Comparison of ENCODE assay signal across 17 cellular contexts in the genomic region with DNA sequence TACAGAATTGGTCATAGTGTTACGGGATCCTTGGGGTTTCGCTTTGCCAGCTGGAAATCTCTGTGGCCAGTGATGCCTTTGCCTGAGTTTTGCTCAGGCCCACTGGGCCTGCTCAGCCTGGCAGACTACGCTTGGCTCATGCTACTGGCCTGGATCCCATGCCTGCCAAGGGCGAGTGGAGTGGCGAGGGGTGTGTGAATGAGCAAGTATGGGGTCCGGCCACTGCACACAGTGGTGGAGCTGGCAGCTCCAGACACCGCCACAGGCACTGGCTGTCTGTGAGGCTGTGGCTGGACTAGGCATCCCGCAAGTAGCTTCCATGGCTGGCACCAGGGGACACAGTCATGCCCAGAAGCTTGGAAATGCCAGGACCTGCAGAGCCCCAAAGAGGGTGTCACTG.
DNase-seq lines count a peak whose midpoint lies in the region; ATAC-seq, FAIRE-seq and TF ChIP-seq lines count a peak whose summit lies in the region.
"Had no signal": no experiment of that assay in that cellular context is flagged by ENCODE, and none has a peak within 500 bp of the region (broad histone marks: within the 10 kb centered on the region; RNA-seq: fewer than 3 reads in every experiment).

No MANE protein-coding gene starts in this region.

- no peak for FAIRE-seq in K562 (lab: Jason Lieb, UNC)

- no peaks in the 10 kb centered on the region for H3K9me1 ChIP-seq in K562 (ENCODE audit: control insufficient read depth, insufficient read depth, low read length)

- no peak for TF ChIP-seq RAD21 in K562 (CRISPR knock-in tag; conservative IDR thresholded peaks at IDR 0.05 in 1 of 2, IDR thresholded peaks at IDR 0.05 in 1 of 2)

- no peak for TF ChIP-seq CTCF in CD14-positive monocyte (IDR thresholded peaks at IDR 0.05)
- TF ChIP-seq CTCF in K562 (IDR thresholded peaks at IDR 0.05 in 2 of 3, conservative IDR thresholded peaks at IDR 0.05 in 1 of 3; ENCODE audit: insufficient read depth in 2 of 3, low read depth in 1 of 3, low read length in 3 of 3): no peak
- TF ChIP-seq CTCF in upper lobe of right lung (IDR thresholded peaks at IDR 0.05): no peak
- no peak for TF ChIP-seq CTCF in nephron progenitor cell (IDR thresholded peaks at IDR 0.05)

- no TSS peak for BruUV-seq in K562 (replicated peaks; lab: Mats Ljungman, UMichigan)

- no peak for TF ChIP-seq EP300 in K562 (IDR thresholded peaks at IDR 0.05; ENCODE audit: low read length)

- H2AFZ ChIP-seq in K562 (ENCODE audit: low read depth, low read length) (no peak overlapping the region), neuronal stem cell (ENCODE audit: low read length) (no peak overlapping the region)
- H2AFZ ChIP-seq: GM23248 had no signal

- peaks cover 64% of the 10 kb centered on the region for H3K4me1 Mint-ChIP-seq in CD14-positive monocyte
- peaks cover under 1% of the 10 kb centered on the region for H3K4me1 Mint-ChIP-seq in nephron progenitor cell
- H3K4me1 Mint-ChIP-seq: CD4-positive, CD25-positive, alpha-beta regulatory T cell had no signal

- H4K91ac ChIP-seq in neuronal stem cell (ENCODE audit: low read depth, low read length, poor library complexity): no peak overlapping the region

- H3K27ac ChIP-seq in K562 (ENCODE audit: extremely low read depth, low read depth, low read length) (no peak overlapping the region), neuronal stem cell (replicated peaks; ENCODE audit: low read length) (no peak overlapping the region), upper lobe of right lung (no peak overlapping the region)
- H3K27ac ChIP-seq: GM23248, SJSA1 had no signal

- peak overlapping the region; percentile 27 for H2BK5ac ChIP-seq in neuronal stem cell (ENCODE audit: low read length)

- no peaks in the 10 kb centered on the region for H3K79me2 ChIP-seq in K562 (ENCODE audit: control insufficient read depth, insufficient read depth, low read length)

- no peak overlapping the region for H2BK120ac ChIP-seq in neuronal stem cell (ENCODE audit: low read depth, low read length)

- H4K20me1 ChIP-seq in K562 (replicated peaks; ENCODE audit: control insufficient read depth, insufficient read depth, low read length): no peaks in the 10 kb centered on the region

- no peak for TF ChIP-seq POLR2A in K562 (conservative IDR thresholded peaks at IDR 0.05)

- no peaks in the 10 kb centered on the region for H3K27me3 ChIP-seq in K562 (ENCODE audit: control insufficient read depth in 2 of 2, insufficient read depth in 2 of 2, low read length in 2 of 2)
- no peaks in the 10 kb centered on the region for H3K27me3 ChIP-seq in neuronal stem cell (ENCODE audit: control insufficient read depth in 3 of 3, insufficient read depth in 3 of 3, low read depth in 1 of 3, low read length in 3 of 3)
- H3K27me3 ChIP-seq in upper lobe of right lung: no peaks in the 10 kb centered on the region
- H3K27me3 ChIP-seq: SJSA1 had no signal

- H2AK5ac ChIP-seq in neuronal stem cell (ENCODE audit: low read depth, low read length): peak overlapping the region; percentile 50

- CTCF ChIA-PET in K562 (lab: Yijun Ruan, JAX; ENCODE audit: low intra/inter-chr PET ratio): no interaction called here

- peak overlapping the region; percentile 19 to 91 (median 80) for H3K27ac Mint-ChIP-seq in CD14-positive monocyte
- no peak overlapping the region for H3K27ac Mint-ChIP-seq in nephron progenitor cell
- H3K27ac Mint-ChIP-seq: CD4-positive, CD25-positive, alpha-beta regulatory T cell had no signal

- H3K23ac ChIP-seq in neuronal stem cell (ENCODE audit: low read depth, low read length, poor library complexity): no peak overlapping the region

- peak overlapping the region; percentile 71 for H3K18ac ChIP-seq in neuronal stem cell (ENCODE audit: low read length)

- peaks cover 3% of the 10 kb centered on the region for H3K79me1 ChIP-seq in neuronal stem cell (ENCODE audit: low read depth, low read length)

- H3K9me3 Mint-ChIP-seq in CD14-positive monocyte (peaks cover 2 to 12% (median 5%) of the 10 kb centered on the region in 7 donors), nephron progenitor cell (peaks cover 6% of the 10 kb centered on the region)

- no peak overlapping the region for H3K4me3 Mint-ChIP-seq in CD14-positive monocyte
- no peak overlapping the region for H3K4me3 Mint-ChIP-seq in nephron progenitor cell
- H3K4me3 Mint-ChIP-seq: CD4-positive, CD25-positive, alpha-beta regulatory T cell had no signal

- H3K36me3 ChIP-seq in K562 (ENCODE audit: control insufficient read depth, insufficient read depth, low read length): no peaks in the 10 kb centered on the region
- no peaks in the 10 kb centered on the region for H3K36me3 ChIP-seq in neuronal stem cell (replicated peaks in 1 of 2; ENCODE audit: control insufficient read depth in 2 of 2, insufficient read depth in 2 of 2, low read length in 2 of 2)
- no peaks in the 10 kb centered on the region for H3K36me3 ChIP-seq in upper lobe of right lung
- H3K36me3 ChIP-seq: SJSA1 had no signal

- H2BK12ac ChIP-seq in neuronal stem cell (ENCODE audit: low read length): no peak overlapping the region

- ATAC-seq in K562: no peak
- ATAC-seq in upper lobe of right lung: peak; percentile 10
- ATAC-seq in GM21825 (IDR thresholded peaks at IDR 0.05; ENCODE audit: unreplicated experiment): no peak

- H3K14ac ChIP-seq in neuronal stem cell (ENCODE audit: low read length): no peak overlapping the region

- H3K9ac ChIP-seq in K562 (ENCODE audit: insufficient read depth in 1 of 2, low read depth in 2 of 2, low read length in 2 of 2) (no peak overlapping the region), neuronal stem cell (ENCODE audit: low read depth, low read length, poor library complexity) (no peak overlapping the region)
- H3K9ac ChIP-seq: GM23248 had no signal

- H3K4ac ChIP-seq in neuronal stem cell (ENCODE audit: low read length): no peak overlapping the region

- H2BK15ac ChIP-seq in neuronal stem cell (ENCODE audit: low read length): no peak overlapping the region

- no peak for DNase-seq in CD14-positive monocyte (ENCODE audit: low spot score)
- DNase-seq in K562 (ENCODE audit: extremely low read depth in 1 of 4, low spot score in 3 of 4): no peak
- no peak for DNase-seq in neuronal stem cell (ENCODE audit: low spot score)
- DNase-seq in upper lobe of right lung: no peak
- DNase-seq in NCI-H1930 (lab: John Stamatoyannopoulos, UW): no peak
- DNase-seq in nephron progenitor cell: no peak
- DNase-seq: Calu3; CD4-positive, CD25-positive, alpha-beta regulatory T cell; GM23248; HCEC 1CT; KBM-7; NCI-H1048; NCI-H146; NCI-H2081 treated with DMSO at 0.1 percent for 48 hours; NCI-H510A treated with DMSO at 0.1 percent for 48 hours had no signal

- no peaks in the 10 kb centered on the region for H3K9me3 ChIP-seq in K562 (replicated peaks; ENCODE audit: control insufficient read depth, insufficient read depth, low read depth, low read length)
- H3K9me3 ChIP-seq in neuronal stem cell (replicated peaks in 1 of 2; ENCODE audit: control insufficient read depth in 2 of 2, insufficient read depth in 1 of 2, low read depth in 1 of 2, low read length in 2 of 2): peaks cover 0 to 6% of the 10 kb centered on the region in 2 donors
- H3K9me3 ChIP-seq in upper lobe of right lung: no peaks in the 10 kb centered on the region
- H3K9me3 ChIP-seq: SJSA1 had no signal

- no peak overlapping the region for H4K8ac ChIP-seq in neuronal stem cell (ENCODE audit: low read depth, low read length)

- in situ Hi-C loops in K562 (cut with MboI): no loop called here

- intact Hi-C loops in CD14-positive monocyte (cut with micrococcal nuclease): no loop called here
- intact Hi-C loops in K562 (cut with micrococcal nuclease): no loop called here
- intact Hi-C loops in upper lobe of right lung (cut with DNase I): no loop called here

- peaks cover 3 to 5% of the 10 kb centered on the region in 2 donors for H3K36me3 Mint-ChIP-seq in CD14-positive monocyte
- H3K36me3 Mint-ChIP-seq in nephron progenitor cell (ENCODE audit: low read depth): peaks cover 7% of the 10 kb centered on the region
- H3K36me3 Mint-ChIP-seq: CD4-positive, CD25-positive, alpha-beta regulatory T cell had no signal

- POLR2A ChIA-PET in K562 (lab: Yijun Ruan, JAX): interaction anchor here (1.0 kb wide), 2 partner anchors 23 to 240 kb away, joined by 3 to 6 read pairs; a partner anchor contains a TSS

- H3K4me1 ChIP-seq in K562 (replicated peaks in 1 of 2; ENCODE audit: control insufficient read depth in 2 of 2, insufficient read depth in 2 of 2, low read length in 2 of 2) (no peaks in the 10 kb centered on the region), neuronal stem cell (ENCODE audit: control insufficient read depth in 2 of 2, insufficient read depth in 1 of 2, low read depth in 1 of 2, low read length in 2 of 2) (peaks cover 3 to 9% of the 10 kb centered on the region in 2 donors), upper lobe of right lung (peaks cover 10% of the 10 kb centered on the region)

- H3K27me3 Mint-ChIP-seq in CD14-positive monocyte (ENCODE audit: low read depth in 3 of 3): peaks cover 0 to 2% (median 0%) of the 10 kb centered on the region in 3 donors
- H3K27me3 Mint-ChIP-seq in nephron progenitor cell (ENCODE audit: low read depth, poor library complexity): no peaks in the 10 kb centered on the region

- WGBS in K562 (ENCODE audit: insufficient coverage, low coverage, missing lambda C conversion rate): 87% methylated on average over 7 of the region's 8 CpGs
- no CpG with 5 or more reads among the region's 8 CpGs for WGBS in neuronal stem cell (ENCODE audit: extremely low coverage in 2 of 2, insufficient read length in 2 of 2, insufficient replicate concordance in 1 of 2), 2 donors

- H3K4me3 ChIP-seq in K562: no peak overlapping the region
- no peak overlapping the region for H3K4me3 ChIP-seq in neuronal stem cell (ENCODE audit: low read length in 2 of 2)
- H3K4me3 ChIP-seq in upper lobe of right lung: no peak overlapping the region
- H3K4me3 ChIP-seq: GM23248, SJSA1 had no signal

- H3K4me2 ChIP-seq in K562 (ENCODE audit: insufficient read depth, low read length) (no peak overlapping the region), neuronal stem cell (ENCODE audit: insufficient read depth, low read length, poor library complexity, severe bottlenecking) (no peak overlapping the region)

TF ChIP-seq in K562, 482 proteins besides CTCF, POLR2A, EP300 and RAD21:
- 0 out of 2 replicates have a peak, but pooled peaks have one; percentile 11 for TF ChIP-seq POLR2G (IDR thresholded peaks at IDR 0.05; ENCODE audit: low read depth, low read length)
- TF ChIP-seq PTBP1 (IDR thresholded peaks at IDR 0.05; ENCODE audit: low read depth, low read length): no peak
